In the genomic region with DNA sequence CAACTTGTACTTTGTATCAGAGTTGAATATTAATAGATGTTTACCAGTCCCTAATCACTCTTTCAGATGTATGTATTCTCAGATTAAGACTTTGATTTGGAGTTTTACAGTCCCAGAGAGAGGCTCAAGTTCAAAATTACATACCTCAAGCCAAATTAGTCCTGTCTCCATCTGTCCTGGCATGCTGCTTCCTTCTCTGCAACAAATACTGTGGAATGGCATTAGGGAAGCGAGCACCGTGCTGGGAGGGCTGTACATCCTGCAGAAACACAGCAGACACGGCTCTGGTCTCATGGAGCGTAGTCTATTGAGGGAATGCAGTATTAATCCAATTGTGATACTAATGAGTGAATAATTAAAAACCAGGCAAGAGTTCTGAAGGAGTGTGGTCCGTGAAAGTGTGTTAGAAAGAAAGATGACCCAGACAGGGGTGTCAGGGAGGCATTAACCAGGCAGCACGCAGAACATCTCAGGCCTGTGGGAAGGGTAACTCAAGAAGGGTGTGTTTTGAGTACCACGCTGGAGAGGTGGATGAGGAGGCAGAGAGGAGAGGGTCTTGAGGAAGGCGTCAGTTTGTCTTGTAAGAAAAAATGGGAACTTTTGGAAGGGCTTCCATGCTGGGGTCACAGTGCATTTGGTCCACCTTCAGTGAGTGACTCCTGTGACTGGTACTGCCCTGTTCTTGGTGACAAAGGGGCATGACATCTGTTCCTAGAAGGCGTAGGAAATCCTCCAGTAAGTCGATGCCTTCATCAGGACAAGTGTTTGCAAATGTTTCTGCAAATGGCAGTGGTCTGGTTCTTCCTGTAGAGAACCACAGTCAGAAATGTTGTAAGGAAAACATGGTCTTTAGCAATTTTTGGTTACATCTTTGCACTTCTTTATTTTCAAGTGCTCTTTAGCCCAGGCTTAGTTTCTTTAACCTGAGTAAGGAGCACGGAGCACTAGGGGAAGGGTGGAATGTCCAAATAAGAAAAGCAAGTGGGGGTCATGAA, we compare ENCODE assay signal across 8 cellular contexts. TPM values are rescaled to one million over a fixed set of nuclear protein-coding genes. Genes with fewer than 3 reads are reported as not detected.
DNase-seq lines count a peak whose midpoint lies in the region; ATAC-seq and TF ChIP-seq lines count a peak whose summit lies in the region.

No MANE protein-coding gene starts in this region.

- no peak for TF ChIP-seq CTCF in natural killer cell (IDR thresholded peaks at IDR 0.05)

- H3K36me3 Mint-ChIP-seq in natural killer cell, result peaks cover 6% of the 10 kb centered on the region

- H3K4me1 Mint-ChIP-seq in natural killer cell, result peaks cover 30 to 37% of the 10 kb centered on the region in 2 donors

- DNase-seq in DMS 273 (lab: John Stamatoyannopoulos, UW; ENCODE audit: unreplicated experiment), result peak; percentile 92
- peak; percentile 47 for DNase-seq in NCI-H1694 (lab: John Stamatoyannopoulos, UW)
- DNase-seq in cerebellar cortex (ENCODE audit: low spot score), result peak; percentile 88
- no peak for DNase-seq in natural killer cell
- DNase-seq in GM19240 (ENCODE audit: insufficient read length, low spot score), result no peak
- no peak for DNase-seq in epidermal melanocyte (ENCODE audit: insufficient read length, low spot score)
- DNase-seq in DMS114 treated with DMSO at 0.1 percent for 48 hours (lab: John Stamatoyannopoulos, UW; ENCODE audit: unreplicated experiment), result no peak
- no peak for DNase-seq in activated CD8-positive, alpha-beta memory T cell treated with anti-CD3 and anti-CD28 coated beads, Interleukin-2, amount 50 U/mL, for 4 hours

- H3K4me3 Mint-ChIP-seq in natural killer cell, result peak overlapping the region; percentile 94

- no peak for ATAC-seq in natural killer cell

- H3K9me3 Mint-ChIP-seq in natural killer cell, result no peaks in the 10 kb centered on the region

- no peaks in the 10 kb centered on the region for H3K27me3 Mint-ChIP-seq in natural killer cell (ENCODE audit: low read depth in 2 of 2)

- H3K27ac Mint-ChIP-seq in natural killer cell, result peak overlapping the region; percentile 84 to 88

- intact Hi-C loops in natural killer cell (cut with micrococcal nuclease), result loop anchor here (5.0 kb wide), 1 partner anchor 70 kb away; a partner anchor contains a TSS

RNA-seq across cellular contexts. Expression of a gene that starts 1.6 kb away (rescaled TPM):
- total RNA-seq in natural killer cell, result 10 to 100 TPM; 31.2 to 47.1 (median 31.6) TPM

Comparison
In these comparisons a context has a peak if more than half of its experiments do, and no peak if none do; other contexts are left out.
1. DNase-seq: peak in DMS 273 (single experiment), NCI-H1694 (single experiment) and cerebellar cortex (single experiment); none in natural killer cell (single experiment), GM19240 (single experiment), epidermal melanocyte (single experiment), DMS114 treated with DMSO at 0.1 percent for 48 hours (single experiment) and activated CD8-positive, alpha-beta memory T cell treated with anti-CD3 and anti-CD28 coated beads, Interleukin-2, amount 50 U/mL, for 4 hours (single experiment).